ENCODE assay signal across 14 cellular contexts in genomic region chr12:65619018-65619417, GRCh38.
"Had no signal": no experiment of that assay in that cellular context is flagged by ENCODE, and none has a peak within 500 bp of the region (broad histone marks: within the 10 kb centered on the region; RNA-seq: fewer than 3 reads in every experiment).

No MANE protein-coding gene starts in this region.

- DNase-seq: activated CD4-positive, alpha-beta memory T cell treated with anti-CD3 and anti-CD28 coated beads, Interleukin-2, amount 10 ng/mL, durations not matched to agents 7 days and 5 days; activated CD8-positive, alpha-beta memory T cell treated with anti-CD3 and anti-CD28 coated beads, Interleukin-2, amount 50 U/mL, for 4 hours; activated naive CD4-positive, alpha-beta T cell treated with Interleukin-2 at 50 U/mL for 16 hours; amniotic stem cell; foreskin fibroblast; glutamatergic neuron; immature natural killer cell; lower lobe of right lung; naive thymus-derived CD4-positive, alpha-beta T cell; posterior cingulate gyrus; upper lobe of left lung had no signal

- H3K4me3 ChIP-seq: esophagus muscularis mucosa, lower lobe of right lung, upper lobe of left lung had no signal

- H3K4me1 ChIP-seq: esophagus muscularis mucosa, lower lobe of right lung, upper lobe of left lung had no signal

- H3K27ac ChIP-seq: esophagus muscularis mucosa, lower lobe of right lung, neutrophil, upper lobe of left lung had no signal

- H3K27me3 ChIP-seq: upper lobe of left lung had no signal

- H3K36me3 ChIP-seq: esophagus muscularis mucosa, lower lobe of right lung, neutrophil, upper lobe of left lung had no signal

- ATAC-seq: activated CD4-positive, CD25-positive, alpha-beta regulatory T cell treated with anti-CD3 and anti-CD28 coated beads, Interleukin-2, amount 50 U/mL, for 24 hours; lower lobe of right lung; naive thymus-derived CD4-positive, alpha-beta T cell had no signal

- H3K9me3 ChIP-seq: esophagus muscularis mucosa, lower lobe of right lung, neutrophil, upper lobe of left lung had no signal
